8 cellular contexts compared by ENCODE assay signal in the genomic region with DNA sequence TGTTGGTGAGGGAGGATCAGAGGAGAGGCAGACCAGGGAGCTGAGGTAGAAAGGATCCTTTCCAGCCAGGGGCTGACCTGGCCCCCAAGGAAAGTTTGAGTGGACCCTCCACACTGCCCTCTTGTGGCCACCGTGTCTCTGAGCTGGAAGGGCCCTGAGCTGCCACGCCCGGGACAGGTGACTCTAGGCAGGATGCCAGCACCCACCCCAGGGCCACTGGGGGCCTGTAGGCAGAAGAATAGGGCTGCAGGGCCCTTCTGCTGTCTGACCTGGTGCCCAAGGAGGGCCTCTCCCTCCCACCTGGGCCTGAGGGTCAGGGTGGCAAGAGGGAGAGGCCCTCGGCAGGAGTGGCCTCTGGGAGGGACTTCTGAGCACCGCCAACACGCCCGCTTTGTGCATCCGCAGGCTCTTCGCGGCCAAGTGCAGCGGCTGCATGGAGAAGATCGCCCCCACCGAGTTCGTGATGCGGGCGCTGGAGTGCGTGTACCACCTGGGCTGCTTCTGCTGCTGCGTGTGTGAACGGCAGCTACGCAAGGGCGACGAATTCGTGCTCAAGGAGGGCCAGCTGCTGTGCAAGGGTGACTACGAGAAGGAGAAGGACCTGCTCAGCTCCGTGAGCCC.
DNase-seq lines count a peak whose midpoint lies in the region; ATAC-seq, FAIRE-seq and TF ChIP-seq lines count a peak whose summit lies in the region.

No MANE protein-coding gene starts in this region.

- no peaks in the 10 kb centered on the region for H3K4me1 ChIP-seq in DND-41 (ENCODE audit: insufficient read depth, low read length)
- no peaks in the 10 kb centered on the region for H3K4me1 ChIP-seq in pancreas
- no peaks in the 10 kb centered on the region for H3K4me1 ChIP-seq in effector memory CD4-positive, alpha-beta T cell (ENCODE audit: control insufficient read depth, insufficient read depth, low read length, poor library complexity, severe bottlenecking)

- no peak for FAIRE-seq in pancreas (lab: Jason Lieb, UNC)

- H3K4me3 ChIP-seq in DND-41 (ENCODE audit: low read depth in 1 of 2, low read length in 2 of 2) (no peak overlapping the region), MG63 (no peak overlapping the region), pancreas (no peak overlapping the region)
- no peak overlapping the region for H3K4me3 ChIP-seq in effector memory CD4-positive, alpha-beta T cell (ENCODE audit: insufficient read depth, low read depth, low read length, poor library complexity, severe bottlenecking)

- H3K9me3 Mint-ChIP-seq in activated CD8-positive, alpha-beta T cell treated with anti-CD3 and anti-CD28 coated beads, Interleukin-2, amount 10 ng/mL, durations not matched to agents 7 days and 5 days (ENCODE audit: insufficient read depth): no peaks in the 10 kb centered on the region

- H3K36me3 ChIP-seq in DND-41 (ENCODE audit: insufficient read depth, low read length): no peaks in the 10 kb centered on the region
- H3K36me3 ChIP-seq in MG63: no peaks in the 10 kb centered on the region
- H3K36me3 ChIP-seq in pancreas: no peaks in the 10 kb centered on the region
- H3K36me3 ChIP-seq in effector memory CD4-positive, alpha-beta T cell (ENCODE audit: control insufficient read depth, insufficient read depth, low read length): no peaks in the 10 kb centered on the region

- intact Hi-C loops in pancreas (cut with DNase I): loop anchor here in 1 of 3 donors (2.0 kb wide), 1 partner anchor 80 kb away; no protein-coding TSS in a partner anchor

- DNase-seq in DND-41 (peak; percentile 38), MG63 (peak; percentile 32), erythroblast (lab: John Stamatoyannopoulos, UW) (peak; percentile 14 to 44), pancreas (peak; percentile 43 to 87 (median 70))
- DNase-seq in activated CD8-positive, alpha-beta T cell treated with anti-CD3 and anti-CD28 coated beads, Interleukin-2, amount 10 ng/mL, durations not matched to agents 7 days and 5 days: peak; percentile 75
- no peak for DNase-seq in effector memory CD4-positive, alpha-beta T cell

- H3K9ac ChIP-seq in DND-41 (ENCODE audit: low read depth, low read length): no peak overlapping the region

- ATAC-seq in DND-41 (ENCODE audit: insufficient read depth, low read depth): peak; percentile 63; the same call in 2 of the 3 replicates
- peak; percentile 80 for ATAC-seq in activated CD8-positive, alpha-beta T cell treated with anti-CD3 and anti-CD28 coated beads, Interleukin-2, amount 10 ng/mL, durations not matched to agents 7 days and 5 days
- ATAC-seq in pancreas: peak; percentile 76 to 91 (median 81)
- no peak for ATAC-seq in GM21526 (IDR thresholded peaks at IDR 0.05; ENCODE audit: low FRiP score, unreplicated experiment)
- ATAC-seq in HG03378 (IDR thresholded peaks at IDR 0.05; ENCODE audit: unreplicated experiment): no peak

- H3K27me3 ChIP-seq in DND-41 (ENCODE audit: insufficient read depth, low read length, poor library complexity) (no peaks in the 10 kb centered on the region), MG63 (no peaks in the 10 kb centered on the region), pancreas (no peaks in the 10 kb centered on the region)
- peaks cover 12% of the 10 kb centered on the region for H3K27me3 ChIP-seq in effector memory CD4-positive, alpha-beta T cell (replicated peaks; ENCODE audit: control insufficient read depth, insufficient read depth, low read length, poor library complexity, severe bottlenecking)

- no peak overlapping the region for H3K27ac Mint-ChIP-seq in activated CD8-positive, alpha-beta T cell treated with anti-CD3 and anti-CD28 coated beads, Interleukin-2, amount 10 ng/mL, durations not matched to agents 7 days and 5 days

- no peak overlapping the region for H3K4me2 ChIP-seq in DND-41 (ENCODE audit: insufficient read depth, low read length)

- H3K36me3 Mint-ChIP-seq in activated CD8-positive, alpha-beta T cell treated with anti-CD3 and anti-CD28 coated beads, Interleukin-2, amount 10 ng/mL, durations not matched to agents 7 days and 5 days (ENCODE audit: low read depth): no peaks in the 10 kb centered on the region

- H3K27me3 Mint-ChIP-seq in activated CD8-positive, alpha-beta T cell treated with anti-CD3 and anti-CD28 coated beads, Interleukin-2, amount 10 ng/mL, durations not matched to agents 7 days and 5 days (ENCODE audit: low read depth): peaks cover 13% of the 10 kb centered on the region

- H4K20me1 ChIP-seq in DND-41 (ENCODE audit: insufficient read depth, low read length): peaks cover 5% of the 10 kb centered on the region

- no peak overlapping the region for H2AFZ ChIP-seq in DND-41 (ENCODE audit: low read depth, low read length)

- H3K9me3 ChIP-seq in DND-41 (ENCODE audit: insufficient read depth, low read length, severe bottlenecking): no peaks in the 10 kb centered on the region
- H3K9me3 ChIP-seq in MG63: no peaks in the 10 kb centered on the region
- H3K9me3 ChIP-seq in pancreas: no peaks in the 10 kb centered on the region
- no peaks in the 10 kb centered on the region for H3K9me3 ChIP-seq in effector memory CD4-positive, alpha-beta T cell (ENCODE audit: control insufficient read depth, low read length)

- H3K27ac ChIP-seq in DND-41 (ENCODE audit: low read length) (no peak overlapping the region), pancreas (no peak overlapping the region)
- H3K27ac ChIP-seq in effector memory CD4-positive, alpha-beta T cell (ENCODE audit: insufficient read depth, low read length, poor library complexity, severe bottlenecking): no peak overlapping the region

- no peak for TF ChIP-seq POLR2A in erythroblast (IDR thresholded peaks at IDR 0.05; ENCODE audit: low read length)

- CTCF ChIA-PET in activated CD8-positive, alpha-beta T cell treated with anti-CD3 and anti-CD28 coated beads, Interleukin-2, amount 10 ng/mL, durations not matched to agents 7 days and 5 days (lab: Charles Lee): interaction anchor here (0.6 to 3.4 kb wide), 27 partner anchors 10 to 174 kb away, joined by 3 to 54 read pairs (median 4); partner anchors contain the start of gene ZBTB43

- POLR2A ChIA-PET in activated CD8-positive, alpha-beta T cell treated with anti-CD3 and anti-CD28 coated beads, Interleukin-2, amount 10 ng/mL, durations not matched to agents 7 days and 5 days (lab: Charles Lee): no interaction called here

- H3K4me3 Mint-ChIP-seq in activated CD8-positive, alpha-beta T cell treated with anti-CD3 and anti-CD28 coated beads, Interleukin-2, amount 10 ng/mL, durations not matched to agents 7 days and 5 days: no peak overlapping the region

- TF ChIP-seq CTCF in DND-41 (IDR thresholded peaks at IDR 0.05; ENCODE audit: borderline replicate concordance, extremely low read depth, low read length, poor library complexity, severe bottlenecking): peak; percentile 67
- peak; percentile 62 to 80 (median 70) for TF ChIP-seq CTCF in pancreas (IDR thresholded peaks at IDR 0.05)

- H3K79me2 ChIP-seq in DND-41 (ENCODE audit: insufficient read depth, low read length): no peaks in the 10 kb centered on the region

- no peaks in the 10 kb centered on the region for H3K4me1 Mint-ChIP-seq in activated CD8-positive, alpha-beta T cell treated with anti-CD3 and anti-CD28 coated beads, Interleukin-2, amount 10 ng/mL, durations not matched to agents 7 days and 5 days (ENCODE audit: low read depth)

- WGBS in pancreas, 2 donors: 43 to 47% methylated on average over 25 of the region's 25 CpGs

Comparison
In these comparisons a context has a peak if more than half of its experiments do, and no peak if none do; other contexts are left out.
1. ATAC-seq: peak in DND-41 (single experiment), activated CD8-positive, alpha-beta T cell treated with anti-CD3 and anti-CD28 coated beads, Interleukin-2, amount 10 ng/mL, durations not matched to agents 7 days and 5 days (single experiment) and pancreas (4 of 4); none in GM21526 (single experiment) and HG03378 (single experiment).
2. DNase-seq: peak in DND-41 (single experiment), MG63 (single experiment), activated CD8-positive, alpha-beta T cell treated with anti-CD3 and anti-CD28 coated beads, Interleukin-2, amount 10 ng/mL, durations not matched to agents 7 days and 5 days (single experiment), erythroblast (2 of 2) and pancreas (6 of 6); none in effector memory CD4-positive, alpha-beta T cell (0 of 3).